12 cellular contexts compared by ENCODE assay signal in the genomic region with DNA sequence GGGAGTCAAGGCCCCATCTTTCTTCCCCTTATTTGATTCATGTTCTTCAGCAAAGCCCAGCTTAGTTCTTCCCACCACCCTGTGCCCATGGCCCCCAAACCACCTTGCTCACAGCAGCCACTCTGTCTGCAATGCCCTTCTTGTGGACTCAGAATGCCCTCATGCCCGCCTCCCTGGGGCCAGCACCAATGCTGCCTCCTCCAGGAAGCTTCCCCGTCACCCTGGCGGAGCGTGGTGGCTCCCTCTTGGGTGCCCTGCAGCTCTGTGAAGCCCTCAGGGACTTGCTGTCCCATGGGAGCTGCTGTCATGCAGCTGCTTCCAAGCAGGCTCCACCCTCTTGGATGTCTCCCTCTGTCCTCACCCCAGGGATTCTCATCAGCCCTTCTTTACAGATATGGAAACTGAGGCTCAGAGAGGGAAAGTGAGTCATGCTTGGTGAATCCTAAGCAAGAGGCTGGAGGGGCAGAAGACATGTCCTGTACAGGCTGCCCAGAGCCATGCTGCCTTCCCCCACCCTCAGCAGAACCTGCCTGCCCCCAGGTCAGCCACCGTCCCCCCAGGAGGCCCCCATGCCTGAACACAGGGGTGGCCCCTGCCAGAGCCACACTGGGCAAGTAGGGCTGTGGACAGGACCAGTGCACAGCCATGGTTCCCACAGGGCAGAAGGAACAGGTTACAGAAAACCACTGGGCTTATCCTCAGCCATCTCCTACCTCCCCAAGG. TPM values are rescaled to one million over a fixed set of nuclear protein-coding genes. Genes with fewer than 3 reads are reported as not detected.
A peak's percentile ranks its signal among the peaks of the same experiment; 100 is the strongest.
DNase-seq lines count a peak whose midpoint lies in the region; ATAC-seq and TF ChIP-seq lines count a peak whose summit lies in the region.
"Had no signal": no experiment of that assay in that cellular context is flagged by ENCODE, and none has a peak within 500 bp of the region (broad histone marks: within the 10 kb centered on the region; RNA-seq: fewer than 3 reads in every experiment).

No MANE protein-coding gene starts in this region.

- peak overlapping the region; percentile 90 for H3K27ac Mint-ChIP-seq in activated CD8-positive, alpha-beta memory T cell treated with anti-CD3 and anti-CD28 coated beads, Interleukin-2, amount 10 ng/mL, durations not matched to agents 7 days and 5 days
- H3K27ac Mint-ChIP-seq in Caco-2 (ENCODE audit: unreplicated experiment), result no peak overlapping the region
- no peak overlapping the region for H3K27ac Mint-ChIP-seq in mesothelial cell of epicardium

- TF ChIP-seq CTCF in Caco-2 (IDR thresholded peaks at IDR 0.05; ENCODE audit: insufficient read depth in 1 of 2, low read depth in 1 of 2, low read length in 1 of 2, severe bottlenecking in 1 of 2, unreplicated experiment in 1 of 2), result no peak
- TF ChIP-seq CTCF in colonic mucosa (IDR thresholded peaks at IDR 0.05), result no peak
- no peak for TF ChIP-seq CTCF in mesothelial cell of epicardium (IDR thresholded peaks at IDR 0.05; ENCODE audit: unreplicated experiment)

- H3K27ac ChIP-seq in colonic mucosa, result no peak overlapping the region
- H3K27ac ChIP-seq: parathyroid adenoma, thoracic aorta had no signal

- H3K4me1 ChIP-seq in Caco-2 (no peaks in the 10 kb centered on the region), colonic mucosa (no peaks in the 10 kb centered on the region)
- H3K4me1 ChIP-seq: parathyroid adenoma had no signal

- H3K9ac ChIP-seq in colonic mucosa (ENCODE audit: low read depth in 2 of 2, low read length in 2 of 2), result no peak overlapping the region
- H3K9ac ChIP-seq: parathyroid adenoma had no signal

- H3K36me3 ChIP-seq in Caco-2 (ENCODE audit: control insufficient read depth, insufficient read depth, low read length) (no peaks in the 10 kb centered on the region), colonic mucosa (no peaks in the 10 kb centered on the region)
- H3K36me3 ChIP-seq: thoracic aorta had no signal

- intact Hi-C loops in Caco-2 (cut with micrococcal nuclease; ENCODE audit: unreplicated experiment), result no loop called here
- intact Hi-C loops in colonic mucosa (cut with DNase I), result no loop called here

- no peaks in the 10 kb centered on the region for H3K9me3 ChIP-seq in Caco-2
- no peaks in the 10 kb centered on the region for H3K9me3 ChIP-seq in colonic mucosa
- H3K9me3 ChIP-seq: thoracic aorta had no signal

- no peaks in the 10 kb centered on the region for H3K27me3 Mint-ChIP-seq in activated CD8-positive, alpha-beta memory T cell treated with anti-CD3 and anti-CD28 coated beads, Interleukin-2, amount 10 ng/mL, durations not matched to agents 7 days and 5 days
- H3K27me3 Mint-ChIP-seq in Caco-2 (ENCODE audit: insufficient read depth, unreplicated experiment) (no peaks in the 10 kb centered on the region), mesothelial cell of epicardium (ENCODE audit: low read depth) (no peaks in the 10 kb centered on the region)

- peaks cover 7% of the 10 kb centered on the region for H3K36me3 Mint-ChIP-seq in activated CD8-positive, alpha-beta memory T cell treated with anti-CD3 and anti-CD28 coated beads, Interleukin-2, amount 10 ng/mL, durations not matched to agents 7 days and 5 days
- H3K36me3 Mint-ChIP-seq in Caco-2 (ENCODE audit: insufficient read depth, unreplicated experiment) (no peaks in the 10 kb centered on the region), mesothelial cell of epicardium (no peaks in the 10 kb centered on the region)

- no peaks in the 10 kb centered on the region for H3K27me3 ChIP-seq in Caco-2 (replicated peaks; ENCODE audit: control insufficient read depth, insufficient read depth, low read length)
- H3K27me3 ChIP-seq in colonic mucosa, result no peaks in the 10 kb centered on the region

- peak; percentile 45 for DNase-seq in stimulated activated CD4-positive, alpha-beta T cell treated with anti-CD3 and anti-CD28 coated beads, Interleukin-15, amount 100 ng/mL, for 24 hours
- DNase-seq in stimulated activated CD4-positive, alpha-beta T cell treated with anti-CD3 and anti-CD28 coated beads, Interleukin-4, amount 100 ng/mL, for 4 hours, result no peak
- no peak for DNase-seq in activated CD8-positive, alpha-beta memory T cell treated with anti-CD3 and anti-CD28 coated beads, Interleukin-2, amount 10 ng/mL, durations not matched to agents 7 days and 5 days
- DNase-seq in Caco-2, result no peak
- DNase-seq in colonic mucosa, result no peak
- no peak for DNase-seq in mesothelial cell of epicardium (ENCODE audit: low spot score in 2 of 2, unreplicated experiment in 2 of 2)
- no peak for DNase-seq in T1000 (lab: John Stamatoyannopoulos, UW)
- DNase-seq: foreskin melanocyte had no signal

- no TSS peak for BruUV-seq in Caco-2 (replicated peaks; lab: Mats Ljungman, UMichigan)

- CTCF ChIA-PET in activated CD8-positive, alpha-beta memory T cell treated with anti-CD3 and anti-CD28 coated beads, Interleukin-2, amount 10 ng/mL, durations not matched to agents 7 days and 5 days (lab: Charles Lee), result interaction anchor here (1.3 to 27.2 kb wide), 2 partner anchors 12 to 17 kb away, joined by 7 to 675 read pairs; partner anchors contain the start of genes ASTL and DUSP2
- CTCF ChIA-PET in Caco-2 (lab: Charles Lee), result no interaction called here

- POLR2A ChIA-PET in Caco-2 (lab: Charles Lee), result no interaction called here

- peak overlapping the region; percentile 43 for H3K4me3 Mint-ChIP-seq in activated CD8-positive, alpha-beta memory T cell treated with anti-CD3 and anti-CD28 coated beads, Interleukin-2, amount 10 ng/mL, durations not matched to agents 7 days and 5 days
- H3K4me3 Mint-ChIP-seq in Caco-2 (ENCODE audit: unreplicated experiment) (no peak overlapping the region), mesothelial cell of epicardium (no peak overlapping the region)

- peaks cover 62% of the 10 kb centered on the region for H3K4me1 Mint-ChIP-seq in activated CD8-positive, alpha-beta memory T cell treated with anti-CD3 and anti-CD28 coated beads, Interleukin-2, amount 10 ng/mL, durations not matched to agents 7 days and 5 days
- H3K4me1 Mint-ChIP-seq in Caco-2 (ENCODE audit: low read depth, unreplicated experiment) (peaks cover 7% of the 10 kb centered on the region), mesothelial cell of epicardium (peaks cover 15% of the 10 kb centered on the region)

- no peak overlapping the region for H3K4me3 ChIP-seq in Caco-2 (ENCODE audit: low read depth, low read length)
- no peak overlapping the region for H3K4me3 ChIP-seq in colonic mucosa
- H3K4me3 ChIP-seq: thoracic aorta had no signal

- peaks cover 5% of the 10 kb centered on the region for H3K9me3 Mint-ChIP-seq in activated CD8-positive, alpha-beta memory T cell treated with anti-CD3 and anti-CD28 coated beads, Interleukin-2, amount 10 ng/mL, durations not matched to agents 7 days and 5 days (ENCODE audit: low read depth)
- H3K9me3 Mint-ChIP-seq in Caco-2 (ENCODE audit: unreplicated experiment), result no peaks in the 10 kb centered on the region
- H3K9me3 Mint-ChIP-seq in mesothelial cell of epicardium, result peaks cover 6% of the 10 kb centered on the region

- peak; percentile 34 for ATAC-seq in HG02973 (IDR thresholded peaks at IDR 0.05; ENCODE audit: unreplicated experiment)
- no peak for ATAC-seq in activated CD8-positive, alpha-beta memory T cell treated with anti-CD3 and anti-CD28 coated beads, Interleukin-2, amount 10 ng/mL, durations not matched to agents 7 days and 5 days

RNA-seq across cellular contexts. Expression of gene DUSP2, which starts 11.8 kb away (rescaled TPM):
- 10 to 100 TPM; 32.0 to 53.6 TPM for total RNA-seq in activated CD8-positive, alpha-beta memory T cell treated with anti-CD3 and anti-CD28 coated beads, Interleukin-2, amount 10 ng/mL, durations not matched to agents 7 days and 5 days
- total RNA-seq in Caco-2 (2022) (13.4 and 13.6 TPM in 2 replicates), colonic mucosa (1 to 10 TPM; 1.6 to 5.1 TPM), mesothelial cell of epicardium (38.3 to 42.7 TPM (median 40.6 TPM) in 3 replicates)

RNA-seq across cellular contexts. Expression of gene ASTL, which starts 18.8 kb away (rescaled TPM):
- 1 to 10 TPM; 1.9 to 6.4 TPM for total RNA-seq in activated CD8-positive, alpha-beta memory T cell treated with anti-CD3 and anti-CD28 coated beads, Interleukin-2, amount 10 ng/mL, durations not matched to agents 7 days and 5 days
- 0.23 TPM in 1 of 2 replicates, not detected in the other for total RNA-seq in Caco-2 (2022)
- under 1 TPM in 1 of 2 donors, not detected in 1; 0.82 TPM for total RNA-seq in colonic mucosa
- total RNA-seq in mesothelial cell of epicardium, result 0.60 to 1.2 TPM (median 1.1 TPM) in 3 replicates
- total RNA-seq: LHCN-M2, thoracic aorta had no signal

RNA-seq across cellular contexts. Expression of gene ADRA2B, which starts 40.7 kb away (rescaled TPM):
- total RNA-seq in activated CD8-positive, alpha-beta memory T cell treated with anti-CD3 and anti-CD28 coated beads, Interleukin-2, amount 10 ng/mL, durations not matched to agents 7 days and 5 days, result under 1 TPM; 0.09 to 0.15 TPM
- 0.12 and 0.20 TPM in 2 replicates for total RNA-seq in Caco-2 (2022)
- total RNA-seq in colonic mucosa, result under 1 TPM; 0.54 to 0.90 TPM
- total RNA-seq in mesothelial cell of epicardium, result 0.51 to 0.63 TPM (median 0.56 TPM) in 3 replicates
- total RNA-seq: LHCN-M2 had no signal

RNA-seq across cellular contexts. Expression of gene STARD7, which starts 51.5 kb away (rescaled TPM):
- total RNA-seq in activated CD8-positive, alpha-beta memory T cell treated with anti-CD3 and anti-CD28 coated beads, Interleukin-2, amount 10 ng/mL, durations not matched to agents 7 days and 5 days, result 100 to 1,000 TPM; 131 to 180 TPM
- total RNA-seq in Caco-2 (2022) (214 and 224 TPM in 2 replicates), colonic mucosa (100 to 1,000 TPM; 102 to 179 TPM), mesothelial cell of epicardium (107 to 109 TPM (median 108 TPM) in 3 replicates)
